Comparison of ENCODE assay signal across 27 cellular contexts in genomic region chr4:156390599-156391296, GRCh38.
A peak's percentile ranks its signal among the peaks of the same experiment; 100 is the strongest.
DNase-seq lines count a peak whose midpoint lies in the region; ATAC-seq, FAIRE-seq and TF ChIP-seq lines count a peak whose summit lies in the region.
"Had no signal": no experiment of that assay in that cellular context is flagged by ENCODE, and none has a peak within 500 bp of the region (broad histone marks: within the 10 kb centered on the region; RNA-seq: fewer than 3 reads in every experiment).

No MANE protein-coding gene starts in this region.

- H3K27me3 ChIP-seq in pancreas: no peaks in the 10 kb centered on the region
- no peaks in the 10 kb centered on the region for H3K27me3 ChIP-seq in esophagus muscularis mucosa
- H3K27me3 ChIP-seq: BE2C, foreskin keratinocyte, upper lobe of left lung had no signal

- intact Hi-C loops in pancreas (cut with DNase I): no loop called here
- intact Hi-C loops in esophagus muscularis mucosa (cut with DNase I): no loop called here

- H3K4me1 ChIP-seq in pancreas (no peaks in the 10 kb centered on the region), esophagus muscularis mucosa (peaks cover 0 to 12% (median 8%) of the 10 kb centered on the region in 4 donors)
- H3K4me1 ChIP-seq: BE2C, Caco-2, foreskin keratinocyte, parathyroid adenoma, upper lobe of left lung had no signal

- WGBS in pancreas, 2 donors: 70 to 85% methylated on average over 3 of the region's 3 CpGs
- WGBS in esophagus muscularis mucosa: 88% methylated on average over 3 of the region's 3 CpGs

- ATAC-seq in pancreas: no peak
- ATAC-seq: activated T-cell treated with anti-CD3 and anti-CD28 coated beads, Interleukin-2, amount 50 U/mL, for 72 hours; effector memory CD8-positive, alpha-beta T cell; foreskin keratinocyte; naive thymus-derived CD4-positive, alpha-beta T cell; stimulated activated naive CD8-positive, alpha-beta T cell treated with anti-CD3 and anti-CD28 coated beads, Interleukin-15, Interleukin-2, amounts not matched to agents 100 U/mL and 50 U/mL, for 24 hours had no signal

- H3K9me3 ChIP-seq in pancreas: no peaks in the 10 kb centered on the region
- H3K9me3 ChIP-seq in esophagus muscularis mucosa: no peaks in the 10 kb centered on the region
- H3K9me3 ChIP-seq: BE2C, Caco-2, upper lobe of left lung had no signal

- DNase-seq in LHCN-M2 (ENCODE audit: low read depth) (peak; percentile 72), astrocyte of the hippocampus (ENCODE audit: low read depth, low spot score) (peak; percentile 70), iris pigment epithelial cell (ENCODE audit: low read depth) (peak; percentile 53), pancreas (no peak), esophagus muscularis mucosa (ENCODE audit: extremely low spot score) (no peak), Kasumi-1 (lab: John Stamatoyannopoulos, UW) (no peak), NCI-H226 (no peak)
- DNase-seq: activated CD4-positive, alpha-beta T cell treated with anti-CD3 and anti-CD28 coated beads for 4 hours; activated naive CD4-positive, alpha-beta T cell treated with anti-CD3 and anti-CD28 coated beads, Interleukin-2, amount 10 ng/mL, durations not matched to agents 7 days and 5 days; activated T-cell treated with anti-CD3 and anti-CD28 coated beads, Interleukin-2, amount 50 U/mL, for 72 hours; aorta; BE2C; Caco-2; effector memory CD8-positive, alpha-beta T cell; foreskin keratinocyte; MM.1S; naive thymus-derived CD4-positive, alpha-beta T cell; NCI-H1694; NCI-H748 treated with DMSO at 0.1 percent for 48 hours; OCI-M1; SHP77; stimulated activated CD4-positive, alpha-beta T cell treated with anti-CD3 and anti-CD28 coated beads, Interleukin-4, amount 100 ng/mL, for 1 hour; stimulated activated naive CD8-positive, alpha-beta T cell treated with anti-CD3 and anti-CD28 coated beads, Interleukin-15, Interleukin-2, amounts not matched to agents 100 U/mL and 50 U/mL, for 24 hours; upper lobe of left lung had no signal

- no peaks in the 10 kb centered on the region for H3K36me3 ChIP-seq in pancreas
- H3K36me3 ChIP-seq in esophagus muscularis mucosa: no peaks in the 10 kb centered on the region
- H3K36me3 ChIP-seq: BE2C, upper lobe of left lung had no signal

- no peak for TF ChIP-seq EP300 in esophagus muscularis mucosa (IDR thresholded peaks at IDR 0.05)

- TF ChIP-seq POLR2A in esophagus muscularis mucosa (IDR thresholded peaks at IDR 0.05; ENCODE audit: low read depth): no peak

- H3K27ac ChIP-seq in pancreas (no peak overlapping the region), esophagus muscularis mucosa (replicated peaks in 1 of 4) (no peak overlapping the region)
- H3K27ac ChIP-seq: foreskin keratinocyte, HL-60, parathyroid adenoma, upper lobe of left lung had no signal

- no peak for TF ChIP-seq CTCF in pancreas (IDR thresholded peaks at IDR 0.05)
- no peak for TF ChIP-seq CTCF in esophagus muscularis mucosa (IDR thresholded peaks at IDR 0.05)

- no peak for FAIRE-seq in pancreas (lab: Jason Lieb, UNC)

- no peak overlapping the region for H3K4me3 ChIP-seq in pancreas
- no peak overlapping the region for H3K4me3 ChIP-seq in esophagus muscularis mucosa
- H3K4me3 ChIP-seq: skin epidermis, upper lobe of left lung had no signal

Comparison
In these comparisons a context has a peak if more than half of its experiments do, and no peak if none do; other contexts are left out.
1. DNase-seq: peak in LHCN-M2 (single experiment), astrocyte of the hippocampus (single experiment) and iris pigment epithelial cell (single experiment); none in pancreas (0 of 6), esophagus muscularis mucosa (single experiment), Kasumi-1 (0 of 2) and NCI-H226 (single experiment).